4 cellular contexts compared by ENCODE assay signal in genomic region chr13:24489721-24490120, GRCh38.
"Had no signal": no experiment of that assay in that cellular context is flagged by ENCODE, and none has a peak within 500 bp of the region (broad histone marks: within the 10 kb centered on the region; RNA-seq: fewer than 3 reads in every experiment).

No MANE protein-coding gene starts in this region.

- DNase-seq: IMR-90 had no signal

- H3K27ac ChIP-seq: HL-60 had no signal

- H3K4me3 ChIP-seq: K562 had no signal

- ATAC-seq: HepG2, K562 had no signal
